In genomic region chr3:169545606-169546005, GRCh38 we compare ENCODE assay signal across 19 cellular contexts.
"Had no signal": no experiment of that assay in that cellular context is flagged by ENCODE, and none has a peak within 500 bp of the region (broad histone marks: within the 10 kb centered on the region; RNA-seq: fewer than 3 reads in every experiment).

No MANE protein-coding gene starts in this region.

- H2AFZ ChIP-seq: parathyroid adenoma had no signal

- H3K9me3 ChIP-seq: esophagus squamous epithelium, right lobe of liver, suprapubic skin, upper lobe of left lung had no signal

- DNase-seq: activated CD4-positive, alpha-beta T cell treated with anti-CD3 and anti-CD28 coated beads, Interleukin-2, amount 50 U/mL, for 4 hours; activated effector memory CD4-positive, alpha-beta T cell treated with anti-CD3 and anti-CD28 coated beads, Interleukin-2, amount 50 U/mL, for 16 hours; activated naive CD4-positive, alpha-beta T cell treated with anti-CD3 and anti-CD28 coated beads, Interleukin-2, amount 50 U/mL, for 16 hours; activated T-cell treated with anti-CD3 and anti-CD28 coated beads, Interleukin-2, amount 50 U/mL, for 72 hours; effector CD8-positive, alpha-beta T cell; esophagus squamous epithelium; left cardiac atrium; mesendoderm; naive thymus-derived CD8-positive, alpha-beta T cell; right lobe of liver; small intestine; stimulated activated CD4-positive, alpha-beta T cell treated with anti-CD3 and anti-CD28 coated beads, Interleukin-15, amount 100 ng/mL, for 24 hours; stimulated activated CD4-positive, alpha-beta T cell treated with anti-CD3 and anti-CD28 coated beads, Interleukin-2, amount 100 ng/mL, for 48 hours; stimulated activated naive CD8-positive, alpha-beta T cell treated with anti-CD3 and anti-CD28 coated beads, Interleukin-15, amount 100 ng/mL, for 72 hours; upper lobe of left lung had no signal

- H3K9ac ChIP-seq: parathyroid adenoma had no signal

- H3K27me3 ChIP-seq: esophagus squamous epithelium, right lobe of liver, suprapubic skin, upper lobe of left lung had no signal

- H3K4me3 ChIP-seq: esophagus squamous epithelium, right lobe of liver, suprapubic skin, upper lobe of left lung had no signal

- H3K79me2 ChIP-seq: parathyroid adenoma had no signal

- H3K27ac ChIP-seq: esophagus squamous epithelium, parathyroid adenoma, right lobe of liver, suprapubic skin, upper lobe of left lung had no signal

- ATAC-seq: activated T-cell treated with anti-CD3 and anti-CD28 coated beads, Interleukin-2, amount 50 U/mL, for 72 hours; left cardiac atrium; naive thymus-derived CD8-positive, alpha-beta T cell; right lobe of liver; stimulated activated naive CD8-positive, alpha-beta T cell treated with anti-CD3 and anti-CD28 coated beads, Interleukin-15, amount 100 ng/mL, for 72 hours had no signal

- H3K4me1 ChIP-seq: parathyroid adenoma, right lobe of liver, suprapubic skin had no signal

- FAIRE-seq: astrocyte, small intestine, TTC549 had no signal

- H3K36me3 ChIP-seq: esophagus squamous epithelium, right lobe of liver, suprapubic skin, upper lobe of left lung had no signal
